ENCODE assay signal across 1 cellular context in genomic region chr20:31446084-31446819, GRCh38.
TF ChIP-seq lines count a peak whose summit lies in the region.

No MANE protein-coding gene starts in this region.

TF ChIP-seq in HepG2, 621 proteins besides CTCF, POLR2A, EP300 and RAD21:
- TF ChIP-seq ZNF878 (CRISPR knock-in tag; IDR thresholded peaks at IDR 0.05) (no peak), ISL2 (CRISPR knock-in tag; IDR thresholded peaks at IDR 0.05) (no peak), JUN (CRISPR knock-in tag; IDR thresholded peaks at IDR 0.05) (0 out of 2 replicates have a peak, but pooled peaks have one; percentile 13), SOX5 (CRISPR knock-in tag; IDR thresholded peaks at IDR 0.05; ENCODE audit: borderline replicate concordance) (peak; percentile 14; the same call in 1 of the 2 replicates), HMGXB3 (CRISPR knock-in tag; IDR thresholded peaks at IDR 0.05; ENCODE audit: borderline replicate concordance) (no peak), TCF7L2 (IDR thresholded peaks at IDR 0.05; ENCODE audit: low read depth, low read length) (peak; percentile 59; the same call in 1 of the 2 replicates), NCOR1 (IDR thresholded peaks at IDR 0.05; ENCODE audit: borderline replicate concordance, low read length) (peak; percentile 67; the same call in 1 of the 2 replicates), ASH2L (IDR thresholded peaks at IDR 0.05; ENCODE audit: insufficient read length, low read depth, low read length) (peak; percentile 34), HOXD1 (CRISPR knock-in tag; IDR thresholded peaks at IDR 0.05) (no peak), ZNF292 (CRISPR knock-in tag; IDR thresholded peaks at IDR 0.05; ENCODE audit: borderline replicate concordance, low read depth) (peak; percentile 33; the same call in 1 of the 2 replicates), ZMYM4 (CRISPR knock-in tag; IDR thresholded peaks at IDR 0.05) (0 out of 2 replicates have a peak, but pooled peaks have one; percentile 26), SAP130 (CRISPR knock-in tag; IDR thresholded peaks at IDR 0.05; ENCODE audit: low read depth) (0 out of 2 replicates have a peak, but pooled peaks have one; percentile 14), POLR2G (IDR thresholded peaks at IDR 0.05; ENCODE audit: low read depth, low read length) (0 out of 2 replicates have a peak, but pooled peaks have one; percentile 37), RBFOX2 (IDR thresholded peaks at IDR 0.05; ENCODE audit: low read depth, low read length) (peak; percentile 60; the same call in 1 of the 2 replicates), GATAD2A (CRISPR knock-in tag; IDR thresholded peaks at IDR 0.05) (no peak), ZNF331 (CRISPR knock-in tag; IDR thresholded peaks at IDR 0.05) (0 out of 2 replicates have a peak, but pooled peaks have one; percentile 37), ZFX (CRISPR knock-in tag; IDR thresholded peaks at IDR 0.05; ENCODE audit: low read depth) (peak; percentile 61; the same call in 1 of the 2 replicates), PITX1 (CRISPR knock-in tag; IDR thresholded peaks at IDR 0.05) (peak; percentile 53; the same call in 1 of the 2 replicates), PLRG1 (conservative IDR thresholded peaks at IDR 0.05) (no peak), NR2F2 (IDR thresholded peaks at IDR 0.05; ENCODE audit: borderline replicate concordance, low read depth) (0 out of 2 replicates have a peak, but pooled peaks have one; percentile 13), SMAD9 (CRISPR knock-in tag; IDR thresholded peaks at IDR 0.05) (no peak), NONO (IDR thresholded peaks at IDR 0.05) (no peak), NONO (CRISPR knock-in tag; conservative IDR thresholded peaks at IDR 0.05) (no peak), HNF4A (CRISPR knock-in tag; IDR thresholded peaks at IDR 0.05) (peak; percentile 33; the same call in 1 of the 2 replicates), PHF21A (CRISPR knock-in tag; IDR thresholded peaks at IDR 0.05) (peak; percentile 48; the same call in 1 of the 2 replicates), HHEX (CRISPR knock-in tag; IDR thresholded peaks at IDR 0.05) (no peak), SOX13 (IDR thresholded peaks at IDR 0.05) (no peak), SOX13 (CRISPR knock-in tag; conservative IDR thresholded peaks at IDR 0.05 in 1 of 2, IDR thresholded peaks at IDR 0.05 in 1 of 2) (peak in 1 of 2 experiments; percentile 53; a peak in 1 of 4 replicates), TCF7 (IDR thresholded peaks at IDR 0.05; ENCODE audit: low read depth) (peak; percentile 74), SOX6 (IDR thresholded peaks at IDR 0.05) (no peak), SOX6 (CRISPR knock-in tag; IDR thresholded peaks at IDR 0.05) (0 out of 2 replicates have a peak, but pooled peaks have one; percentile 24), NCOA2 (CRISPR knock-in tag; IDR thresholded peaks at IDR 0.05) (peak; percentile 29; the same call in 1 of the 2 replicates), NR2F6 (IDR thresholded peaks at IDR 0.05) (0 out of 2 replicates have a peak, but pooled peaks have one; percentile 38), NR2F6 (CRISPR knock-in tag; IDR thresholded peaks at IDR 0.05) (peak; percentile 53; the same call in 1 of the 2 replicates), ARID5B (CRISPR knock-in tag; IDR thresholded peaks at IDR 0.05) (0 out of 2 replicates have a peak, but pooled peaks have one; percentile 10), PATZ1 (CRISPR knock-in tag; IDR thresholded peaks at IDR 0.05) (0 out of 2 replicates have a peak, but pooled peaks have one; percentile 23), LCORL (IDR thresholded peaks at IDR 0.05) (no peak), LCORL (CRISPR knock-in tag; IDR thresholded peaks at IDR 0.05) (0 out of 2 replicates have a peak, but pooled peaks have one; percentile 33), HNF4G (IDR thresholded peaks at IDR 0.05; ENCODE audit: borderline replicate concordance, low read depth, low read length) (peak; percentile 41; the same call in 1 of the 2 replicates), HNF4G (CRISPR knock-in tag; IDR thresholded peaks at IDR 0.05; ENCODE audit: borderline replicate concordance, low read depth) (no peak)
- TF ChIP-seq, protein P1, sequence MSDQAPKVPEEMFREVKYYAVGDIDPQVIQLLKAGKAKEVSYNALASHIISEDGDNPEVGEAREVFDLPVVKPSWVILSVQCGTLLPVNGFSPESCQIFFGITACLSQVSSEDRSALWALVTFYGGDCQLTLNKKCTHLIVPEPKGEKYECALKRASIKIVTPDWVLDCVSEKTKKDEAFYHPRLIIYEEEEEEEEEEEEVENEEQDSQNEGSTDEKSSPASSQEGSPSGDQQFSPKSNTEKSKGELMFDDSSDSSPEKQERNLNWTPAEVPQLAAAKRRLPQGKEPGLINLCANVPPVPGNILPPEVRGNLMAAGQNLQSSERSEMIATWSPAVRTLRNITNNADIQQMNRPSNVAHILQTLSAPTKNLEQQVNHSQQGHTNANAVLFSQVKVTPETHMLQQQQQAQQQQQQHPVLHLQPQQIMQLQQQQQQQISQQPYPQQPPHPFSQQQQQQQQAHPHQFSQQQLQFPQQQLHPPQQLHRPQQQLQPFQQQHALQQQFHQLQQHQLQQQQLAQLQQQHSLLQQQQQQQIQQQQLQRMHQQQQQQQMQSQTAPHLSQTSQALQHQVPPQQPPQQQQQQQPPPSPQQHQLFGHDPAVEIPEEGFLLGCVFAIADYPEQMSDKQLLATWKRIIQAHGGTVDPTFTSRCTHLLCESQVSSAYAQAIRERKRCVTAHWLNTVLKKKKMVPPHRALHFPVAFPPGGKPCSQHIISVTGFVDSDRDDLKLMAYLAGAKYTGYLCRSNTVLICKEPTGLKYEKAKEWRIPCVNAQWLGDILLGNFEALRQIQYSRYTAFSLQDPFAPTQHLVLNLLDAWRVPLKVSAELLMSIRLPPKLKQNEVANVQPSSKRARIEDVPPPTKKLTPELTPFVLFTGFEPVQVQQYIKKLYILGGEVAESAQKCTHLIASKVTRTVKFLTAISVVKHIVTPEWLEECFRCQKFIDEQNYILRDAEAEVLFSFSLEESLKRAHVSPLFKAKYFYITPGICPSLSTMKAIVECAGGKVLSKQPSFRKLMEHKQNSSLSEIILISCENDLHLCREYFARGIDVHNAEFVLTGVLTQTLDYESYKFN (CRISPR knock-in tag; conservative IDR thresholded peaks at IDR 0.05) = peak; percentile 69
TF ChIP-seq in HepG2: peak in this region for 26.
